ENCODE assay signal across 14 cellular contexts in genomic region chr2:178860551-178860950, GRCh38. TPM values are rescaled to one million over a fixed set of nuclear protein-coding genes. Genes with fewer than 3 reads are reported as not detected.
DNase-seq lines count a peak whose midpoint lies in the region; TF ChIP-seq lines count a peak whose summit lies in the region.
"Had no signal": no experiment of that assay in that cellular context is flagged by ENCODE, and none has a peak within 500 bp of the region (broad histone marks: within the 10 kb centered on the region; RNA-seq: fewer than 3 reads in every experiment).

No MANE protein-coding gene starts in this region.

- H3K9me3 ChIP-seq in left ventricle myocardium inferior (replicated peaks) (no peaks in the 10 kb centered on the region), skeletal muscle tissue (ENCODE audit: control insufficient read depth in 3 of 3, low read length in 3 of 3) (no peaks in the 10 kb centered on the region)
- H3K9me3 ChIP-seq: Peyer's patch had no signal

- H3K9me3 Mint-ChIP-seq in activated CD4-positive, alpha-beta T cell treated with anti-CD3 and anti-CD28 coated beads, Interleukin-2, amount 10 ng/mL, durations not matched to agents 24 days and 14 days = no peaks in the 10 kb centered on the region
- H3K9me3 Mint-ChIP-seq: T-helper 1 cell treated with Interleukin-12 subunit alpha and Interleukin-12 subunit beta and Interleukin-4 antibody, amounts not matched to agents 30 μg/mL and 1 μg/mL, for 36 hours had no signal

- H3K36me3 ChIP-seq in left ventricle myocardium inferior (no peaks in the 10 kb centered on the region), skeletal muscle tissue (ENCODE audit: control insufficient read depth in 3 of 3, insufficient read depth in 3 of 3, low read length in 3 of 3) (no peaks in the 10 kb centered on the region)
- H3K36me3 ChIP-seq: Peyer's patch had no signal

- no peak overlapping the region for H3K27ac Mint-ChIP-seq in activated CD4-positive, alpha-beta T cell treated with anti-CD3 and anti-CD28 coated beads, Interleukin-2, amount 10 ng/mL, durations not matched to agents 24 days and 14 days
- H3K27ac Mint-ChIP-seq: T-helper 1 cell treated with Interleukin-12 subunit alpha and Interleukin-12 subunit beta and Interleukin-4 antibody, amounts not matched to agents 30 μg/mL and 1 μg/mL, for 36 hours had no signal

- H3K4me3 ChIP-seq in choroid plexus epithelial cell (ENCODE audit: low read depth, low read length) = no peak overlapping the region
- no peak overlapping the region for H3K4me3 ChIP-seq in left ventricle myocardium inferior
- H3K4me3 ChIP-seq in skeletal muscle tissue (ENCODE audit: low read length in 3 of 3) = peak overlapping the region in 1 of 3 donors; percentile 1
- H3K4me3 ChIP-seq: GM12878, Peyer's patch had no signal

- no peaks in the 10 kb centered on the region for H3K27me3 Mint-ChIP-seq in activated CD4-positive, alpha-beta T cell treated with anti-CD3 and anti-CD28 coated beads, Interleukin-2, amount 10 ng/mL, durations not matched to agents 24 days and 14 days

- peaks cover 73% of the 10 kb centered on the region for H3K4me1 ChIP-seq in left ventricle myocardium inferior
- peaks cover 23 to 44% (median 36%) of the 10 kb centered on the region in 3 donors for H3K4me1 ChIP-seq in skeletal muscle tissue (ENCODE audit: control insufficient read depth in 3 of 3, insufficient read depth in 3 of 3, low read length in 3 of 3)
- H3K4me1 ChIP-seq: Peyer's patch had no signal

- no peak overlapping the region for H3K4me3 Mint-ChIP-seq in activated CD4-positive, alpha-beta T cell treated with anti-CD3 and anti-CD28 coated beads, Interleukin-2, amount 10 ng/mL, durations not matched to agents 24 days and 14 days
- H3K4me3 Mint-ChIP-seq: T-helper 1 cell treated with Interleukin-12 subunit alpha and Interleukin-12 subunit beta and Interleukin-4 antibody, amounts not matched to agents 30 μg/mL and 1 μg/mL, for 36 hours had no signal

- DNase-seq in NCI-H446 (lab: John Stamatoyannopoulos, UW) (peak; percentile 81 to 94), choroid plexus epithelial cell (ENCODE audit: low read depth) (peak; percentile 68), left ventricle myocardium inferior (no peak), GM10266 (ENCODE audit: extremely low spot score) (no peak), AG08396 (ENCODE audit: low spot score) (no peak)
- DNase-seq in activated CD4-positive, alpha-beta T cell treated with anti-CD3 and anti-CD28 coated beads, Interleukin-2, amount 10 ng/mL, durations not matched to agents 24 days and 14 days = no peak
- DNase-seq: dermis blood vessel endothelial cell; NCI-H748 treated with DMSO at 0.1 percent for 48 hours; Peyer's patch; stimulated activated CD4-positive, alpha-beta T cell treated with anti-CD3 and anti-CD28 coated beads, Interleukin-15, amount 100 ng/mL, for 24 hours had no signal

- H3K36me3 Mint-ChIP-seq in activated CD4-positive, alpha-beta T cell treated with anti-CD3 and anti-CD28 coated beads, Interleukin-2, amount 10 ng/mL, durations not matched to agents 24 days and 14 days (ENCODE audit: low read depth) = peaks cover 5% of the 10 kb centered on the region

- TF ChIP-seq CTCF in choroid plexus epithelial cell (conservative IDR thresholded peaks at IDR 0.05; ENCODE audit: low read depth, low read length) (peak; percentile 58), left ventricle myocardium inferior (IDR thresholded peaks at IDR 0.05; ENCODE audit: borderline replicate concordance) (peak; percentile 71), GM10266 (IDR thresholded peaks at IDR 0.05; ENCODE audit: control insufficient read depth, insufficient read depth, low read depth, missing control alignments) (no peak)

- H3K27me3 ChIP-seq in left ventricle myocardium inferior (ENCODE audit: low read depth) (no peaks in the 10 kb centered on the region), skeletal muscle tissue (ENCODE audit: control insufficient read depth in 3 of 3, insufficient read depth in 3 of 3, low read length in 3 of 3) (no peaks in the 10 kb centered on the region)
- H3K27me3 ChIP-seq: Peyer's patch had no signal

- intact Hi-C loops in left ventricle myocardium inferior (cut with micrococcal nuclease) = no loop called here
- intact Hi-C loops in activated CD4-positive, alpha-beta T cell treated with anti-CD3 and anti-CD28 coated beads, Interleukin-2, amount 10 ng/mL, durations not matched to agents 24 days and 14 days (cut with micrococcal nuclease) = no loop called here

- peak overlapping the region in 2 of 3 donors; percentile 24 to 71 for H3K9ac ChIP-seq in skeletal muscle tissue (ENCODE audit: low read depth in 1 of 3, low read length in 3 of 3)
- H3K9ac ChIP-seq: KMS-11 had no signal

- H3K27ac ChIP-seq in left ventricle myocardium inferior (replicated peaks) (peak overlapping the region; percentile 94), skeletal muscle tissue (ENCODE audit: low read depth, low read length) (peak overlapping the region; percentile 98)
- H3K27ac ChIP-seq: KMS-11, Peyer's patch had no signal

- H3K4me1 Mint-ChIP-seq in activated CD4-positive, alpha-beta T cell treated with anti-CD3 and anti-CD28 coated beads, Interleukin-2, amount 10 ng/mL, durations not matched to agents 24 days and 14 days = peaks cover 4% of the 10 kb centered on the region

RNA-seq across cellular contexts. Expression of gene TTN, which starts 53.3 kb away (rescaled TPM):
- total RNA-seq in left ventricle myocardium inferior (2,803 TPM), skeletal muscle tissue (2,245 TPM)
- 2.8 and 2.9 TPM in 2 replicates for total RNA-seq in activated CD4-positive, alpha-beta T cell treated with anti-CD3 and anti-CD28 coated beads, Interleukin-2, amount 10 ng/mL, durations not matched to agents 24 days and 14 days

Comparison
In these comparisons a context has a peak if more than half of its experiments do, and no peak if none do; other contexts are left out.
1. DNase-seq: peak in NCI-H446 (2 of 2) and choroid plexus epithelial cell (single experiment); none in left ventricle myocardium inferior (single experiment), GM10266 (single experiment), activated CD4-positive, alpha-beta T cell treated with anti-CD3 and anti-CD28 coated beads, Interleukin-2, amount 10 ng/mL, durations not matched to agents 24 days and 14 days (single experiment) and AG08396 (single experiment).
2. RNA of gene TTN, which starts 53.3 kb away (total RNA-seq): 2,803 TPM in left ventricle myocardium inferior (single experiment) and 2,245 TPM in skeletal muscle tissue (single experiment); 2.8 to 2.9 TPM in activated CD4-positive, alpha-beta T cell treated with anti-CD3 and anti-CD28 coated beads, Interleukin-2, amount 10 ng/mL, durations not matched to agents 24 days and 14 days; every median in the first group is over 100 times any median in the second.